ENCODE assay signal across 1 cellular context in genomic region chr6:8983202-8983688, GRCh38.
TF ChIP-seq lines count a peak whose summit lies in the region.

No MANE protein-coding gene starts in this region.

TF ChIP-seq in K562, 482 proteins besides CTCF, POLR2A, EP300 and RAD21 (continued from another document):
- TF ChIP-seq CHD7 (IDR thresholded peaks at IDR 0.05; ENCODE audit: low read depth, low read length), result no peak
- TF ChIP-seq ATF1 (CRISPR knock-in tag; IDR thresholded peaks at IDR 0.05), result no peak
- TF ChIP-seq ATF1 (tag; IDR thresholded peaks at IDR 0.05), result no peak
- TF ChIP-seq RBM39 (optimal IDR thresholded peaks at IDR 0.05; ENCODE audit: low read depth, low read length), result no peak
- no peak for TF ChIP-seq KAT2B (IDR thresholded peaks at IDR 0.05; ENCODE audit: low read depth, low read length)
- 0 out of 2 replicates have a peak, but pooled peaks have one; percentile 38 for TF ChIP-seq KLF16 (IDR thresholded peaks at IDR 0.05)
- no peak for TF ChIP-seq NEUROD1 (IDR thresholded peaks at IDR 0.05; ENCODE audit: borderline replicate concordance, low read depth, low read length, partially characterized antibody)
- no peak for TF ChIP-seq ETV6 (IDR thresholded peaks at IDR 0.05; ENCODE audit: borderline replicate concordance in 1 of 2, low read depth in 2 of 2, low read length in 1 of 2)
- no peak for TF ChIP-seq ETV6 (CRISPR knock-in tag; IDR thresholded peaks at IDR 0.05; ENCODE audit: borderline replicate concordance)
- TF ChIP-seq RFX1 (IDR thresholded peaks at IDR 0.05), result no peak
- TF ChIP-seq STAG1 (CRISPR knock-in tag; IDR thresholded peaks at IDR 0.05; ENCODE audit: borderline replicate concordance), result peak; percentile 59; the same call in 1 of the 2 replicates
- TF ChIP-seq, protein P1, sequence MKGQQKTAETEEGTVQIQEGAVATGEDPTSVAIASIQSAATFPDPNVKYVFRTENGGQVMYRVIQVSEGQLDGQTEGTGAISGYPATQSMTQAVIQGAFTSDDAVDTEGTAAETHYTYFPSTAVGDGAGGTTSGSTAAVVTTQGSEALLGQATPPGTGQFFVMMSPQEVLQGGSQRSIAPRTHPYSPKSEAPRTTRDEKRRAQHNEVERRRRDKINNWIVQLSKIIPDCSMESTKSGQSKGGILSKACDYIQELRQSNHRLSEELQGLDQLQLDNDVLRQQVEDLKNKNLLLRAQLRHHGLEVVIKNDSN (CRISPR knock-in tag; IDR thresholded peaks at IDR 0.05), result no peak
- peak; percentile 65 for TF ChIP-seq DEAF1 (CRISPR knock-in tag; IDR thresholded peaks at IDR 0.05)
